Comparison of ENCODE assay signal across 34 cellular contexts in genomic region chr12:23742574-23742973, GRCh38.
DNase-seq lines count a peak whose midpoint lies in the region; ATAC-seq, FAIRE-seq and TF ChIP-seq lines count a peak whose summit lies in the region.
"Had no signal": no experiment of that assay in that cellular context is flagged by ENCODE, and none has a peak within 500 bp of the region (broad histone marks: within the 10 kb centered on the region; RNA-seq: fewer than 3 reads in every experiment).

No MANE protein-coding gene starts in this region.

- no peak overlapping the region for H3K4me2 ChIP-seq in HepG2 (ENCODE audit: low read depth, low read length)
- no peak overlapping the region for H3K4me2 ChIP-seq in K562 (ENCODE audit: insufficient read depth, low read length)
- H3K4me2 ChIP-seq: A549; BLaER1; BLaER1 treated with 17β-estradiol and CSF1 and Interleukin-3, amounts not matched to agents 10 nM and 100 nM had no signal

- H3K36me3 ChIP-seq in HepG2 (replicated peaks in 1 of 2; ENCODE audit: control insufficient read depth in 1 of 2, insufficient read depth in 2 of 2, low read length in 2 of 2): peaks cover 13 to 50% of the 10 kb centered on the region in 2 experiments
- H3K36me3 ChIP-seq in right lobe of liver: peaks cover 0 to 24% (median 2%) of the 10 kb centered on the region in 4 donors
- H3K36me3 ChIP-seq in K562 (ENCODE audit: control insufficient read depth, insufficient read depth, low read length): no peaks in the 10 kb centered on the region
- H3K36me3 ChIP-seq: BE2C; BLaER1; BLaER1 treated with 17β-estradiol and CSF1 and Interleukin-3, amounts not matched to agents 10 nM and 100 nM had no signal

- no peak overlapping the region for H3K27ac Mint-ChIP-seq in WTC11
- H3K27ac Mint-ChIP-seq: B cell; CD14-positive monocyte; CD4-positive, alpha-beta memory T cell; CD4-positive, alpha-beta T cell; CD4-positive, CD25-positive, alpha-beta regulatory T cell; CD8-positive, alpha-beta memory T cell; CD8-positive, alpha-beta T cell had no signal

- CTCF ChIA-PET in HepG2 (lab: Yijun Ruan, JAX; ENCODE audit: low intra/inter-chr PET ratio, low total read pairs): no interaction called here
- CTCF ChIA-PET in WTC11 (lab: Charles Lee): no interaction called here
- CTCF ChIA-PET in K562 (lab: Yijun Ruan, JAX; ENCODE audit: low intra/inter-chr PET ratio): no interaction called here

- H3K27ac ChIP-seq in HepG2 (ENCODE audit: extremely low read length, insufficient read depth, low read length) (no peak overlapping the region), right lobe of liver (no peak overlapping the region), K562 (ENCODE audit: extremely low read depth, low read depth, low read length) (no peak overlapping the region)
- H3K27ac ChIP-seq: 22Rv1; A549; BLaER1; BLaER1 treated with 17β-estradiol and CSF1 and Interleukin-3, amounts not matched to agents 10 nM and 100 nM; C4-2B had no signal

- WGBS in HepG2 (ENCODE audit: low lambda C conversion rate): 96% methylated on average over 3 of the region's 3 CpGs
- WGBS in right lobe of liver (ENCODE audit: insufficient coverage, low coverage, low lambda C conversion rate, missing lambda C conversion rate): 93% methylated on average over 3 of the region's 3 CpGs
- WGBS in K562 (ENCODE audit: insufficient coverage, low coverage, missing lambda C conversion rate): 87% methylated on average over 3 of the region's 3 CpGs

- H3K4me1 ChIP-seq in HepG2 (ENCODE audit: insufficient read depth, low read length) (no peaks in the 10 kb centered on the region), right lobe of liver (no peaks in the 10 kb centered on the region), K562 (replicated peaks in 1 of 2; ENCODE audit: control insufficient read depth in 2 of 2, insufficient read depth in 2 of 2, low read length in 2 of 2) (no peaks in the 10 kb centered on the region; a peak in 1 of 5 replicates)
- H3K4me1 ChIP-seq: A549; BE2C; BLaER1; BLaER1 treated with 17β-estradiol and CSF1 and Interleukin-3, amounts not matched to agents 10 nM and 100 nM had no signal

- H3K36me3 Mint-ChIP-seq in WTC11: no peaks in the 10 kb centered on the region; the same call in 1 of the 2 replicates
- H3K36me3 Mint-ChIP-seq: CD14-positive monocyte; CD4-positive, alpha-beta memory T cell; CD4-positive, CD25-positive, alpha-beta regulatory T cell; CD8-positive, alpha-beta memory T cell; CD8-positive, alpha-beta T cell had no signal

- H3K4me3 ChIP-seq in HepG2 (replicated peaks in 1 of 3; ENCODE audit: insufficient read depth in 1 of 3, low read depth in 2 of 3, low read length in 3 of 3) (no peak overlapping the region), right lobe of liver (no peak overlapping the region), K562 (no peak overlapping the region)
- H3K4me3 ChIP-seq: A549; BLaER1; BLaER1 treated with 17β-estradiol and CSF1 and Interleukin-3, amounts not matched to agents 10 nM and 100 nM had no signal

- no TSS peak for BruUV-seq in HepG2 (replicated peaks; lab: Mats Ljungman, UMichigan)
- no TSS peak for BruUV-seq in K562 (replicated peaks; lab: Mats Ljungman, UMichigan)

- in situ Hi-C loops in HepG2 (cut with HindIII; ENCODE audit: extremely low pct_ligation_motif_present, low pct_unique_long_range_greater_than_20kb): no loop called here
- in situ Hi-C loops in K562 (cut with MboI): no loop called here

- no peaks in the 10 kb centered on the region for H3K9me1 ChIP-seq in K562 (ENCODE audit: control insufficient read depth, insufficient read depth, low read length)

- H3K9me3 ChIP-seq in HepG2 (ENCODE audit: low read length) (no peaks in the 10 kb centered on the region), right lobe of liver (no peaks in the 10 kb centered on the region), K562 (replicated peaks; ENCODE audit: control insufficient read depth, insufficient read depth, low read depth, low read length) (0 out of 2 replicates have a peak, but pooled peaks cover 3% of the 10 kb centered on the region)
- H3K9me3 ChIP-seq: A549; BE2C; BLaER1; BLaER1 treated with 17β-estradiol and CSF1 and Interleukin-3, amounts not matched to agents 10 nM and 100 nM; Caco-2 had no signal

- TF ChIP-seq RAD21 in HepG2 (CRISPR knock-in tag; IDR thresholded peaks at IDR 0.05): no peak
- TF ChIP-seq RAD21 in K562 (CRISPR knock-in tag; conservative IDR thresholded peaks at IDR 0.05 in 1 of 2, IDR thresholded peaks at IDR 0.05 in 1 of 2): no peak

- TF ChIP-seq EP300 in HepG2 (IDR thresholded peaks at IDR 0.05; ENCODE audit: low read depth in 2 of 2, low read length in 2 of 2) (no peak), HepG2 (CRISPR knock-in tag; IDR thresholded peaks at IDR 0.05; ENCODE audit: borderline replicate concordance) (no peak), K562 (IDR thresholded peaks at IDR 0.05; ENCODE audit: low read length) (no peak)

- ATAC-seq in HepG2: no peak
- ATAC-seq in right lobe of liver: no peak
- ATAC-seq in WTC11: no peak
- ATAC-seq in K562: no peak
- ATAC-seq: A549; CD8-positive, alpha-beta T cell had no signal

- H3K9ac ChIP-seq in HepG2 (ENCODE audit: insufficient read depth, low read depth, low read length): no peak overlapping the region
- H3K9ac ChIP-seq in K562 (ENCODE audit: insufficient read depth in 1 of 2, low read depth in 2 of 2, low read length in 2 of 2): no peak overlapping the region
- H3K9ac ChIP-seq: BLaER1; BLaER1 treated with 17β-estradiol and CSF1 and Interleukin-3, amounts not matched to agents 10 nM and 100 nM had no signal

- no peaks in the 10 kb centered on the region for H3K79me2 ChIP-seq in HepG2 (ENCODE audit: insufficient read depth, low read length)
- H3K79me2 ChIP-seq in K562 (ENCODE audit: control insufficient read depth, insufficient read depth, low read length): no peaks in the 10 kb centered on the region

- FAIRE-seq in HepG2 (lab: Jason Lieb, UNC) (no peak), K562 (lab: Jason Lieb, UNC) (no peak)
- FAIRE-seq: A204.1, A549, D721Med had no signal

- H2AFZ ChIP-seq in HepG2 (ENCODE audit: low read length) (no peak overlapping the region), K562 (ENCODE audit: low read depth, low read length) (no peak overlapping the region)

- H3K9me3 Mint-ChIP-seq in WTC11: peaks cover 13% of the 10 kb centered on the region

- H4K20me1 ChIP-seq in HepG2 (ENCODE audit: insufficient read depth, low read length) (no peaks in the 10 kb centered on the region), K562 (replicated peaks; ENCODE audit: control insufficient read depth, insufficient read depth, low read length) (no peaks in the 10 kb centered on the region)
- H4K20me1 ChIP-seq: BLaER1; BLaER1 treated with 17β-estradiol and CSF1 and Interleukin-3, amounts not matched to agents 10 nM and 100 nM had no signal

- intact Hi-C loops in HepG2 (cut with micrococcal nuclease; ENCODE audit: unreplicated experiment) (no loop called here), right lobe of liver (cut with DNase I) (no loop called here), K562 (cut with micrococcal nuclease) (no loop called here)

- DNase-seq in HepG2 (ENCODE audit: low spot score): no peak
- DNase-seq in right lobe of liver: no peak
- no peak for DNase-seq in WTC11 (ENCODE audit: low spot score)
- DNase-seq in K562 (ENCODE audit: extremely low read depth in 1 of 4, low spot score in 3 of 4): no peak
- DNase-seq in C1 segment of cervical spinal cord (lab: John Stamatoyannopoulos, UW): no peak
- DNase-seq in NCI-H2029 treated with DMSO at 0.1 percent for 48 hours (lab: John Stamatoyannopoulos, UW): no peak
- DNase-seq: 8988T; ACHN; AML-193; BE2C; Caco-2; Calu3; CD4-positive, alpha-beta memory T cell; CD4-positive, alpha-beta T cell; CD4-positive, CD25-positive, alpha-beta regulatory T cell; CD8-positive, alpha-beta memory T cell; CD8-positive, alpha-beta T cell; COR-L47; DMS 273 treated with DMSO at 0.1 percent for 48 hours; DMS153; DMS53; DMS79; DMS79 treated with DMSO at 0.1 percent for 48 hours; DND-41; EL had no signal

- no peaks in the 10 kb centered on the region for H3K27me3 Mint-ChIP-seq in WTC11 (ENCODE audit: low read depth)
- H3K27me3 Mint-ChIP-seq: B cell; CD4-positive, alpha-beta memory T cell; CD4-positive, alpha-beta T cell; CD4-positive, CD25-positive, alpha-beta regulatory T cell; CD8-positive, alpha-beta memory T cell had no signal

- H3K4me3 Mint-ChIP-seq in WTC11: no peak overlapping the region
- H3K4me3 Mint-ChIP-seq: B cell; CD14-positive monocyte; CD4-positive, alpha-beta memory T cell; CD4-positive, alpha-beta T cell; CD4-positive, CD25-positive, alpha-beta regulatory T cell; CD8-positive, alpha-beta memory T cell; CD8-positive, alpha-beta T cell had no signal

- POLR2A ChIA-PET in HepG2 (lab: Yijun Ruan, JAX) (no interaction called here), WTC11 (lab: Charles Lee) (interaction anchor here (0.8 kb wide), 1 partner anchor 15 kb away, joined by 4 read pairs; no protein-coding TSS in a partner anchor), K562 (lab: Yijun Ruan, JAX) (interaction anchor here (0.6 kb wide), 2 partner anchors 21 to 39 kb away, joined by 3 to 5 read pairs; no protein-coding TSS in a partner anchor)

- H3K27me3 ChIP-seq in HepG2 (ENCODE audit: control insufficient read depth in 1 of 2, insufficient read depth in 2 of 2, low read length in 2 of 2) (no peaks in the 10 kb centered on the region), right lobe of liver (no peaks in the 10 kb centered on the region), K562 (ENCODE audit: control insufficient read depth in 2 of 2, insufficient read depth in 2 of 2, low read length in 2 of 2) (no peaks in the 10 kb centered on the region)
- H3K27me3 ChIP-seq: BE2C; BLaER1; BLaER1 treated with 17β-estradiol and CSF1 and Interleukin-3, amounts not matched to agents 10 nM and 100 nM had no signal

- TF ChIP-seq POLR2A in HepG2 (IDR thresholded peaks at IDR 0.05; ENCODE audit: insufficient read depth in 1 of 2, low read depth in 2 of 2, low read length in 2 of 2): no peak
- no peak for TF ChIP-seq POLR2A in right lobe of liver (IDR thresholded peaks at IDR 0.05)
- no peak for TF ChIP-seq POLR2A in K562 (conservative IDR thresholded peaks at IDR 0.05)

- TF ChIP-seq CTCF in HepG2 (CRISPR knock-in tag; IDR thresholded peaks at IDR 0.05) (no peak), right lobe of liver (IDR thresholded peaks at IDR 0.05) (no peak), WTC11 (IDR thresholded peaks at IDR 0.05) (no peak), K562 (IDR thresholded peaks at IDR 0.05 in 2 of 3, conservative IDR thresholded peaks at IDR 0.05 in 1 of 3; ENCODE audit: insufficient read depth in 2 of 3, low read depth in 1 of 3, low read length in 3 of 3) (no peak)

- H3K4me1 Mint-ChIP-seq in WTC11: peaks cover 21% of the 10 kb centered on the region
- H3K4me1 Mint-ChIP-seq: B cell; CD14-positive monocyte; CD4-positive, alpha-beta memory T cell; CD4-positive, CD25-positive, alpha-beta regulatory T cell; CD8-positive, alpha-beta memory T cell had no signal

TF ChIP-seq in HepG2, 621 proteins besides CTCF, POLR2A, EP300 and RAD21 (continues in another document):
- TF ChIP-seq ZNF260 (CRISPR knock-in tag; IDR thresholded peaks at IDR 0.05; ENCODE audit: borderline replicate concordance, low read depth): no peak

TF ChIP-seq in WTC11, 78 proteins besides CTCF, POLR2A, EP300 and RAD21 (continues in another document):
- TF ChIP-seq ATF1 (CRISPR knock-in tag; IDR thresholded peaks at IDR 0.05) (no peak), JAZF1 (CRISPR knock-in tag; IDR thresholded peaks at IDR 0.05) (no peak)

TF ChIP-seq in K562, 482 proteins besides CTCF, POLR2A, EP300 and RAD21 (continues in another document):
- TF ChIP-seq ZNF121 (CRISPR knock-in tag; conservative IDR thresholded peaks at IDR 0.05): peak; percentile 91
- TF ChIP-seq BCOR (IDR thresholded peaks at IDR 0.05): 0 out of 2 replicates have a peak, but pooled peaks have one; percentile 27

Comparison
In these comparisons a context has a peak if more than half of its experiments do, and no peak if none do; other contexts are left out.
1. Of the 241 proteins assayed by ChIP-seq in both HepG2 and K562: peak only in HepG2: none; only in K562: none; in both: ZNF121; in neither: 240.